ENCODE assay signal across 8 cellular contexts in the genomic region with DNA sequence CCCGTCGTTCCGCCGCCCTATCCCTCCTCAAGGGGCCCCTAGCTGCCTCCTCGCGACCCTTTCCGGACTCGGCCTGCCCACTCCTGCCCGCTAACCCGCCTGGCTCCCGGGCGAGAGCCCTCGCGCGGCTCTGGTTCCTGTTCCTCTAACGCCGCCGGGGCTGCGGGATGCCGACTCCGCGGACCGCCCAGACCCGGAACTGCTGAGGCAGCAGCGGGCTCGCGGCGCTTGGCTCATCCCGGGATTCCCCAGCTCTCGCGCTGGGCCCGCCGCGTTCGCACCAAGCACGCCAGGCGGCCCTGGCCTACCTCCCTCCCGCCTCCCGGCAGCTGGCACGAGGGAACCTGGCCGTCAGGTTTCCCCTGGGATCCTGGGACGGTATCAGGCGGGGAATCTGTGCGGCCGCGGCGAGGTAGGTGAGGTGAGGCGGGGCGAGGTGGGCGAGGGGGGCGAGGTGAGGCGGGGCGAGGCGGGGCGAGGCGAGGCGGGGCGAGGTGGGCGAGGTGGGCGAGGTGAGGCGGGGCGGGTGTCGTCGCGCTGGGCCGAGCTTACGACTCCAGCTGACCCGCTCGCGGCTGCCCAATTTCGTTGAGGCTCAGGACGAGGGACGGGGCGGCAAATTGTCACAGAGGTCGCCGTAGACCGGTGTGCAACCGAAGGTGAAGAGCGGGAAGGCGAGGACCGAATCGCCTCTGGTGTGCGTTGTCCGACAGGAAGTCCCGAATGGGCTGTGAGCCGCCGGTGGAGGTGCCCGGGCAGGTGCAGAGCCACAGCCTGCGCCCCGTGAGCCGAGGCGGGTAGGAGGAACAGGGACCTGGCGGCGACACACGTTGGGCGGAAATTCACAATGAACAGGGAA. TPM values are rescaled to one million over a fixed set of nuclear protein-coding genes. Genes with fewer than 3 reads are reported as not detected.
DNase-seq lines count a peak whose midpoint lies in the region; ATAC-seq, FAIRE-seq and TF ChIP-seq lines count a peak whose summit lies in the region.

TSS of gene CCDC122 (minus strand) at position 418 of the 859 bp plus-strand sequence. CDS start 10,364 bp downstream, outside the sequence.
TSS of gene LACC1 (plus strand) at position 582 of the 859 bp plus-strand sequence. CDS start 1,082 bp downstream, outside the sequence.

- H3K27me3 Mint-ChIP-seq in memory B cell = no peaks in the 10 kb centered on the region

- CTCF ChIA-PET in A549 (lab: Yijun Ruan, JAX) = no interaction called here

- TF ChIP-seq RAD21 in A549 (conservative IDR thresholded peaks at IDR 0.05 in 1 of 2, IDR thresholded peaks at IDR 0.05 in 1 of 2) = no peak

- no peak for TF ChIP-seq CTCF in A549 (IDR thresholded peaks at IDR 0.05)

- no peaks in the 10 kb centered on the region for H3K9me3 Mint-ChIP-seq in memory B cell

- H3K36me3 ChIP-seq in effector memory CD4-positive, alpha-beta T cell (ENCODE audit: control insufficient read depth, insufficient read depth, low read length) = no peaks in the 10 kb centered on the region

- H3K27ac Mint-ChIP-seq in memory B cell = peak within 1 kb of the TSS; percentile 98

- POLR2A ChIA-PET in A549 (lab: Yijun Ruan, JAX) = interaction anchor here (0.6 to 2.5 kb wide), 7 partner anchors 13 to 1608 kb away, joined by 4 to 13 read pairs (median 5); partner anchors contain the start of gene AKAP11

- peak; percentile 52 for TF ChIP-seq POLR2A in A549 (IDR thresholded peaks at IDR 0.05; ENCODE audit: low read length)
- TF ChIP-seq POLR2A in GM15510 (IDR thresholded peaks at IDR 0.05; ENCODE audit: borderline replicate concordance, extremely low read depth, insufficient read length) = peak; percentile 49

- peak within 1 kb of the TSS; percentile 80 for H3K4me3 ChIP-seq in A549
- peak within 1 kb of the TSS; percentile 78 for H3K4me3 ChIP-seq in effector memory CD4-positive, alpha-beta T cell (ENCODE audit: insufficient read depth, low read depth, low read length, poor library complexity, severe bottlenecking)

- peak within 1 kb of the TSS; percentile 97 for H3K4me3 Mint-ChIP-seq in memory B cell

- peaks cover 11% of the 10 kb centered on the region; the same call in 2 of the 3 replicates for H3K4me1 ChIP-seq in A549
- H3K4me1 ChIP-seq in effector memory CD4-positive, alpha-beta T cell (ENCODE audit: control insufficient read depth, insufficient read depth, low read length, poor library complexity, severe bottlenecking) = peaks cover 3% of the 10 kb centered on the region

- H3K27ac ChIP-seq in A549 = peak within 1 kb of the TSS; percentile 95 to 96
- H3K27ac ChIP-seq in effector memory CD4-positive, alpha-beta T cell (ENCODE audit: insufficient read depth, low read length, poor library complexity, severe bottlenecking) = peak within 1 kb of the TSS; percentile 78

- H3K9me3 ChIP-seq in A549 = no peaks in the 10 kb centered on the region
- no peaks in the 10 kb centered on the region for H3K9me3 ChIP-seq in effector memory CD4-positive, alpha-beta T cell (ENCODE audit: control insufficient read depth, low read length)

- H3K4me1 Mint-ChIP-seq in memory B cell = peaks cover 27% of the 10 kb centered on the region

- no peaks in the 10 kb centered on the region for H3K27me3 ChIP-seq in effector memory CD4-positive, alpha-beta T cell (replicated peaks; ENCODE audit: control insufficient read depth, insufficient read depth, low read length, poor library complexity, severe bottlenecking)

- 1% methylated on average over 14 of the region's 96 CpGs for WGBS in A549 (ENCODE audit: missing lambda C conversion rate)

- H3K36me3 Mint-ChIP-seq in memory B cell = peaks cover 3% of the 10 kb centered on the region

- ATAC-seq in A549 = peak; percentile 96 to 97
- ATAC-seq in HG02884 (IDR thresholded peaks at IDR 0.05; ENCODE audit: unreplicated experiment) = peak; percentile 60
- peak; percentile 86 for ATAC-seq in memory B cell (ENCODE audit: low read depth)

- no peak for TF ChIP-seq EP300 in A549 (IDR thresholded peaks at IDR 0.05)

- FAIRE-seq in A549 (lab: Jason Lieb, UNC) = no peak

- H3K4me2 ChIP-seq in A549 = peak within 1 kb of the TSS; percentile 96

- DNase-seq in A549 (ENCODE audit: low read depth in 1 of 2, low spot score in 1 of 2) = peak; percentile 66 to 75
- peak; percentile 56 for DNase-seq in NCI-H460 (ENCODE audit: extremely low read depth, low read depth)
- DNase-seq in activated CD8-positive, alpha-beta memory T cell treated with anti-CD3 and anti-CD28 coated beads for 4 hours (ENCODE audit: low read depth in 2 of 2) = peak; percentile 31 to 61
- peak; percentile 63 to 71 (median 68) for DNase-seq in effector memory CD4-positive, alpha-beta T cell
- peak; percentile 73 to 77 for DNase-seq in memory B cell (ENCODE audit: low spot score in 2 of 2)
- peak; percentile 66 for DNase-seq in stimulated activated CD8-positive, alpha-beta memory T cell treated with anti-CD3 and anti-CD28 coated beads, Interleukin-12 subunit alpha, Interleukin-12 subunit beta, amount 100 ng/mL, for 4 hours (ENCODE audit: low read depth)

TF ChIP-seq in A549, 52 proteins besides CTCF, POLR2A, EP300 and RAD21 (continues in another document):
- no peak for TF ChIP-seq FOSL2 (IDR thresholded peaks at IDR 0.05)
- no peak for TF ChIP-seq FOSL2 (CRISPR knock-in tag; IDR thresholded peaks at IDR 0.05)
- no peak for TF ChIP-seq RFX5 (IDR thresholded peaks at IDR 0.05)
- TF ChIP-seq HOXB13 (CRISPR knock-in tag; IDR thresholded peaks at IDR 0.05; ENCODE audit: low read depth) = no peak
- TF ChIP-seq MAZ (IDR thresholded peaks at IDR 0.05; ENCODE audit: borderline replicate concordance, low read depth, low read length) = no peak
- no peak for TF ChIP-seq RARB (CRISPR knock-in tag; IDR thresholded peaks at IDR 0.05)
- TF ChIP-seq, protein P1, sequence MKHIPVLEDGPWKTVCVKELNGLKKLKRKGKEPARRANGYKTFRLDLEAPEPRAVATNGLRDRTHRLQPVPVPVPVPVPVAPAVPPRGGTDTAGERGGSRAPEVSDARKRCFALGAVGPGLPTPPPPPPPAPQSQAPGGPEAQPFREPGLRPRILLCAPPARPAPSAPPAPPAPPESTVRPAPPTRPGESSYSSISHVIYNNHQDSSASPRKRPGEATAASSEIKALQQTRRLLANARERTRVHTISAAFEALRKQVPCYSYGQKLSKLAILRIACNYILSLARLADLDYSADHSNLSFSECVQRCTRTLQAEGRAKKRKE (CRISPR knock-in tag; IDR thresholded peaks at IDR 0.05; ENCODE audit: low read depth) = no peak
- TF ChIP-seq ZSCAN20 (CRISPR knock-in tag; IDR thresholded peaks at IDR 0.05) = no peak
- TF ChIP-seq CHD4 (IDR thresholded peaks at IDR 0.05; ENCODE audit: borderline replicate concordance) = no peak
- TF ChIP-seq FOSB (CRISPR knock-in tag; IDR thresholded peaks at IDR 0.05) = no peak
- TF ChIP-seq ZFP36 (IDR thresholded peaks at IDR 0.05; ENCODE audit: borderline replicate concordance, partially characterized antibody) = no peak
- TF ChIP-seq MAFK (IDR thresholded peaks at IDR 0.05; ENCODE audit: partially characterized antibody) = peak; percentile 98
- TF ChIP-seq POLR2AphosphoS2 (conservative IDR thresholded peaks at IDR 0.05; ENCODE audit: low read length) = no peak
- TF ChIP-seq TP53 (CRISPR knock-in tag; IDR thresholded peaks at IDR 0.05) = no peak
- no peak for TF ChIP-seq ZNF302 (CRISPR knock-in tag; IDR thresholded peaks at IDR 0.05)
- peak; percentile 65 for TF ChIP-seq CHD2 (IDR thresholded peaks at IDR 0.05; ENCODE audit: low read length, partially characterized antibody)
- TF ChIP-seq MYC (IDR thresholded peaks at IDR 0.05; ENCODE audit: borderline replicate concordance, low read length) = peak; percentile 49; the same call in 1 of the 2 replicates
- TF ChIP-seq PHF8 (IDR thresholded peaks at IDR 0.05; ENCODE audit: borderline replicate concordance, low read depth) = peak; percentile 83
- no peak for TF ChIP-seq HDAC2 (IDR thresholded peaks at IDR 0.05)

RNA-seq across cellular contexts. Expression of gene CCDC122, which starts in this region (rescaled TPM):
- polyA plus RNA-seq in A549 (2011; rRNA removed) (2.6 and 2.7 TPM in 2 replicates), A549 (2017; fragmentation: RNase III; extraction: RNeasy Plus Mini Kit Qiagen cat#74134 plus additional on column Dnase treatment) (4.3 to 6.4 TPM (median 4.5 TPM) in 3 replicates)
- polyA plus RNA-seq in A549 (2012; cell fraction: cytosol; rRNA removed) = 0.13 and 0.27 TPM in 2 replicates
- 0.20 and 0.44 TPM in 2 replicates for polyA plus RNA-seq in A549 (2012; cell fraction: nucleus; rRNA removed)
- 1.2 and 1.6 TPM in 2 replicates for polyA minus RNA-seq in A549 (2011; rRNA and poly(A)+ RNA removed)
- 7.4 and 10.0 TPM in 2 replicates for total RNA-seq in NCI-H460 (2014; rRNA removed; shearing (Covaris generic))
- 1.9 and 6.3 TPM in 2 replicates for polyA plus RNA-seq in NCI-H460 (2014; cell fraction: nucleus; rRNA removed)

RNA-seq across cellular contexts. Expression of gene LACC1, which starts in this region (rescaled TPM):
- polyA plus RNA-seq in A549 (2011; rRNA removed) (2.9 and 4.8 TPM in 2 replicates), A549 (2017; fragmentation: RNase III; extraction: RNeasy Plus Mini Kit Qiagen cat#74134 plus additional on column Dnase treatment) (2.2 to 3.0 TPM (median 2.8 TPM) in 3 replicates)
- polyA plus RNA-seq in A549 (2012; cell fraction: cytosol; rRNA removed) = 0.57 and 0.74 TPM in 2 replicates
- polyA plus RNA-seq in A549 (2012; cell fraction: nucleus; rRNA removed) = 0.37 and 0.65 TPM in 2 replicates
- 0.49 and 0.58 TPM in 2 replicates for polyA minus RNA-seq in A549 (2011; rRNA and poly(A)+ RNA removed)
- total RNA-seq in NCI-H460 (2014; rRNA removed; shearing (Covaris generic)) = 3.9 and 5.5 TPM in 2 replicates
- 1.2 and 1.7 TPM in 2 replicates for polyA plus RNA-seq in NCI-H460 (2014; cell fraction: nucleus; rRNA removed)

Comparison
In these comparisons a context has a peak if more than half of its experiments do, and no peak if none do; other contexts are left out.
1. Peak in every context shown above with its lines: DNase-seq, ATAC-seq, H3K4me3 ChIP-seq and H3K27ac ChIP-seq.